ENCODE assay signal across 10 cellular contexts in the genomic region with DNA sequence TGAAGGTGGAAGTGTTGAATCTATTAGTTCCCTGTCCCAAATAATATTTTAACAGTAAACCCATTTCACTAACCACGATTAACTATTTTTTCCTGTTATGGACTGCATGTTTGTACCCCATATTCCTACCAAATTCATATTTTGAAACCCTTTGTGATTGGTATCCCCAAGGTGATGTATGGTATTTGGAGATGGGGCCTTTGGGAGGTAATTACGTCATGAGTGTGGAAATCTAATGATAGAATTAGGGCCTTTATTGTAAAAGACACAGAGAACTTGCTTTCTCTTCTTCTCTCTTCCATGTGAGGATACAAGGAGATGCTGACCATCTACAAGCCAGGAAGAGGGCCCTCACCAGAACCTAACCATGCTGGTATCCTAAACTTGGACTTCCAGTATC.
"Had no signal": no experiment of that assay in that cellular context is flagged by ENCODE, and none has a peak within 500 bp of the region (broad histone marks: within the 10 kb centered on the region; RNA-seq: fewer than 3 reads in every experiment).

No MANE protein-coding gene starts in this region.

- FAIRE-seq: H1, H54 had no signal

- H3K9ac ChIP-seq: GM23248 had no signal

- H3K4me3 ChIP-seq: GM23248, HAP-1 had no signal

- DNase-seq: GM23248, GOT3, H7, H9, HCEC 1CT, HFFc6 had no signal

- H3K36me3 ChIP-seq: HAP-1 had no signal

- H2AFZ ChIP-seq: GM23248 had no signal

- H3K27ac ChIP-seq: GM23248 had no signal

- H3K27ac Mint-ChIP-seq: H9, HFFc6 had no signal

- H3K4me3 Mint-ChIP-seq: H9, HFFc6 had no signal

- H3K9me3 ChIP-seq: HAP-1 had no signal

- ATAC-seq: HCT116 had no signal
